Comparison of ENCODE assay signal across 33 cellular contexts in the genomic region with DNA sequence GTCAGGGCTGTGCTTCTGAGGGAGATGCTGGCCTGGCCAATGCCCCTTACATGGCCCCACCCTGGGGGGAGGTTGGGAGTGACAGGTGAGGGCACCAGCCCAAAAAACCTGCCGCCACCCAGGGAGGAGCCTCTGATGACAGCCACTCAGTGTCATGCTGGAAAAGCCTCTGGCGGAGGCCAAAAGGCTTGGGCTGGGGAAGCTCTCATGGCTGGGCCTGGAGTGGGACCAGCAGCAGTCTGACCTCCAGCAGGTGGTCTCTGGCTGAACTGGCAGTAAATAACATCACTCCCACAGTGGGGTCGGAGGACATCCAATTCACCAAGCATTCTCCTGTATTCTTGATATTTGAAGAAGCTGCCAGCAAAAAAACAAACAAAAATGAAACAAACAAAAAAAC. TPM values are rescaled to one million over a fixed set of nuclear protein-coding genes. Genes with fewer than 3 reads are reported as not detected.
"Had no signal": no experiment of that assay in that cellular context is flagged by ENCODE, and none has a peak within 500 bp of the region (broad histone marks: within the 10 kb centered on the region; RNA-seq: fewer than 3 reads in every experiment).

No MANE protein-coding gene starts in this region.

- H3K9me3 ChIP-seq: ascending aorta had no signal

- H3K4me3 ChIP-seq: ascending aorta, cardiac muscle cell had no signal

- ATAC-seq: activated CD4-positive, CD25-positive, alpha-beta regulatory T cell treated with anti-CD3 and anti-CD28 coated beads, Interleukin-2, amount 50 U/mL, for 24 hours; activated CD8-positive, alpha-beta memory T cell treated with anti-CD3 and anti-CD28 coated beads, Interleukin-2, amount 10 ng/mL, durations not matched to agents 7 days and 5 days; activated CD8-positive, alpha-beta T cell treated with anti-CD3 and anti-CD28 coated beads, Interleukin-2, amount 10 ng/mL, durations not matched to agents 7 days and 5 days; activated naive CD8-positive, alpha-beta T cell treated with anti-CD3 and anti-CD28 coated beads, Interleukin-2, amount 50 U/mL, for 24 hours; T-helper 17 cell had no signal

- H3K27ac ChIP-seq: ascending aorta, cardiac muscle cell, WERI-Rb-1 had no signal

- H3K36me3 ChIP-seq: ascending aorta, cardiac muscle cell, WERI-Rb-1 had no signal

- DNase-seq: activated CD4-positive, alpha-beta memory T cell treated with anti-CD3 and anti-CD28 coated beads, Interleukin-2, amount 10 ng/mL, durations not matched to agents 7 days and 5 days; activated CD4-positive, alpha-beta T cell treated with anti-CD3 and anti-CD28 coated beads for 1 hour; activated CD4-positive, alpha-beta T cell treated with anti-CD3 and anti-CD28 coated beads, Interleukin-2, amount 50 U/mL, for 48 hours; activated CD4-positive, CD25-positive, alpha-beta regulatory T cell; activated CD8-positive, alpha-beta memory T cell treated with anti-CD3 and anti-CD28 coated beads for 24 hours; activated CD8-positive, alpha-beta memory T cell treated with anti-CD3 and anti-CD28 coated beads, Interleukin-2, amount 10 ng/mL, durations not matched to agents 7 days and 5 days; activated CD8-positive, alpha-beta memory T cell treated with anti-CD3 and anti-CD28 coated beads, Interleukin-2, amount 50 U/mL, for 48 hours; activated CD8-positive, alpha-beta T cell treated with anti-CD3 and anti-CD28 coated beads, Interleukin-2, amount 10 ng/mL, durations not matched to agents 7 days and 5 days; activated effector memory CD4-positive, alpha-beta T cell treated with Interleukin-2 at 50 U/mL for 16 hours; activated gamma-delta T cell; activated naive CD4-positive, alpha-beta T cell treated with anti-CD3 and anti-CD28 coated beads, Interleukin-2, amount 10 ng/mL, durations not matched to agents 7 days and 5 days; activated naive CD4-positive, alpha-beta T cell treated with Interleukin-2 at 50 U/mL for 16 hours; activated naive CD8-positive, alpha-beta T cell treated with anti-CD3 and anti-CD28 coated beads, Interleukin-2, amount 10 ng/mL, durations not matched to agents 7 days and 5 days; activated naive CD8-positive, alpha-beta T cell treated with anti-CD3 and anti-CD28 coated beads, Interleukin-2, amount 50 U/mL, for 24 hours; activated T-cell treated with anti-CD3 and anti-CD28 coated beads, Interleukin-2, amount 50 U/mL, for 24 hours; activated T-cell treated with anti-CD3 and anti-CD28 coated beads, Interleukin-2, amount 50 U/mL, for 48 hours; amygdala; anterior cingulate cortex; central memory CD4-positive, alpha-beta T cell; T-helper 17 cell; T1000 had no signal

- H3K4me1 ChIP-seq: ascending aorta had no signal

- H3K27me3 ChIP-seq: ascending aorta, cardiac muscle cell had no signal

RNA-seq across cellular contexts. Expression of a gene that starts 20.1 kb away (rescaled TPM):
- total RNA-seq: activated CD4-positive, alpha-beta memory T cell treated with anti-CD3 and anti-CD28 coated beads, Interleukin-2, amount 10 ng/mL, durations not matched to agents 7 days and 5 days; activated CD4-positive, alpha-beta T cell treated with anti-CD3 and anti-CD28 coated beads for 36 hours; activated CD4-positive, alpha-beta T cell treated with anti-CD3 and anti-CD28 coated beads, Interleukin-2, amount 10 ng/mL, durations not matched to agents 7 days and 5 days; activated CD8-positive, alpha-beta memory T cell treated with anti-CD3 and anti-CD28 coated beads, Interleukin-2, amount 10 ng/mL, durations not matched to agents 7 days and 5 days; activated CD8-positive, alpha-beta T cell treated with anti-CD3 and anti-CD28 coated beads, Interleukin-2, amount 10 ng/mL, durations not matched to agents 7 days and 5 days; activated naive CD8-positive, alpha-beta T cell treated with anti-CD3 and anti-CD28 coated beads, Interleukin-2, amount 10 ng/mL, durations not matched to agents 7 days and 5 days; activated T-helper 2 cell treated with anti-CD3 and anti-CD28 coated beads, Interferon-gamma antibody, Interleukin-2, Interleukin-4, amounts not matched to agents 10 μg/mL and 5 μg/mL and 100 μg/mL, durations not matched to agents 14 hours and 24 hours and 36 hours; ascending aorta; bronchial epithelial cell; T-helper 1 cell treated with Interleukin-12 subunit alpha and Interleukin-12 subunit beta and Interleukin-4 antibody, amounts not matched to agents 30 ng/mL and 1 ng/mL, for 36 hours; T-helper 17 cell; T-helper 2 cell treated with Interferon-gamma antibody and Interleukin-4, amounts not matched to agents 100 ng/mL and 5 ng/mL, for 36 hours; WTC11 had no signal
- polyA plus RNA-seq: adipose tissue, cardiac muscle cell had no signal

RNA-seq across cellular contexts. Expression of a gene that starts 24.0 kb away (rescaled TPM):
- total RNA-seq: activated CD4-positive, alpha-beta memory T cell treated with anti-CD3 and anti-CD28 coated beads, Interleukin-2, amount 10 ng/mL, durations not matched to agents 7 days and 5 days; activated CD4-positive, alpha-beta T cell treated with anti-CD3 and anti-CD28 coated beads for 36 hours; activated CD4-positive, alpha-beta T cell treated with anti-CD3 and anti-CD28 coated beads, Interleukin-2, amount 10 ng/mL, durations not matched to agents 7 days and 5 days; activated CD8-positive, alpha-beta memory T cell treated with anti-CD3 and anti-CD28 coated beads, Interleukin-2, amount 10 ng/mL, durations not matched to agents 7 days and 5 days; activated CD8-positive, alpha-beta T cell treated with anti-CD3 and anti-CD28 coated beads, Interleukin-2, amount 10 ng/mL, durations not matched to agents 7 days and 5 days; activated naive CD8-positive, alpha-beta T cell treated with anti-CD3 and anti-CD28 coated beads, Interleukin-2, amount 10 ng/mL, durations not matched to agents 7 days and 5 days; activated T-helper 2 cell treated with anti-CD3 and anti-CD28 coated beads, Interferon-gamma antibody, Interleukin-2, Interleukin-4, amounts not matched to agents 10 μg/mL and 5 μg/mL and 100 μg/mL, durations not matched to agents 14 hours and 24 hours and 36 hours; ascending aorta; bronchial epithelial cell; cardiac muscle cell; T-helper 1 cell treated with Interleukin-12 subunit alpha and Interleukin-12 subunit beta and Interleukin-4 antibody, amounts not matched to agents 30 ng/mL and 1 ng/mL, for 36 hours; T-helper 17 cell; T-helper 2 cell treated with Interferon-gamma antibody and Interleukin-4, amounts not matched to agents 100 ng/mL and 5 ng/mL, for 36 hours had no signal
- polyA plus RNA-seq: adipose tissue, cardiac muscle cell had no signal
